ENCODE assay signal across 30 cellular contexts in the genomic region with DNA sequence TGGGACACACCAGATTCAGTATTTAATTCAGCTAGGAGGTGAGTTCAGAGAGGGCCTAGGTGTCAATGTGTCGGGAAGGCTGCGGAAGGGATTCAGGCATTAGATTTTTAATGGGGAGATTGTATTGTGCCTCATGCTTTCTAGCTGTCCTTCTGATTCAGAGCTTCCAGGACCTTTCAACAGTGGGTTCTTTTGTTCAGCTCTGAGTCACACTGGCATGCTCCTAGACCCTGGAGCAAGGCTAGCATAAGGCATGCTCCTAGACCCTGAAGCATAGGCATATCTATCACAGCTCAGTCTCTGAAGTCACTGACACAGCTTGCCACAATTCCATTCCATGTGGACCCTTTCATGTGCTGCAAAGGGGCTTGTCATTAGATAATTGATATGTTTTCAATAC.
A peak's percentile ranks its signal among the peaks of the same experiment; 100 is the strongest.
DNase-seq lines count a peak whose midpoint lies in the region; ATAC-seq lines count a peak whose summit lies in the region.
"Had no signal": no experiment of that assay in that cellular context is flagged by ENCODE, and none has a peak within 500 bp of the region (broad histone marks: within the 10 kb centered on the region; RNA-seq: fewer than 3 reads in every experiment).

No MANE protein-coding gene starts in this region.

- H2AK5ac ChIP-seq in trophoblast cell (ENCODE audit: low read length) (no peak overlapping the region), neuronal stem cell (ENCODE audit: low read depth, low read length) (no peak overlapping the region)

- H3K4me2 ChIP-seq in trophoblast cell (ENCODE audit: low read length), result no peak overlapping the region
- H3K4me2 ChIP-seq in neuronal stem cell (ENCODE audit: insufficient read depth, low read length, poor library complexity, severe bottlenecking), result no peak overlapping the region
- H3K4me2 ChIP-seq: hepatocyte had no signal

- no peak overlapping the region for H3K4ac ChIP-seq in trophoblast cell (ENCODE audit: low read depth, low read length)
- H3K4ac ChIP-seq in neuronal stem cell (ENCODE audit: low read length), result no peak overlapping the region

- H2BK120ac ChIP-seq in trophoblast cell (ENCODE audit: insufficient read depth, low read length, poor library complexity) (no peak overlapping the region), neuronal stem cell (ENCODE audit: low read depth, low read length) (no peak overlapping the region)

- H3K4me3 ChIP-seq in ectodermal cell (ENCODE audit: insufficient read depth, low read depth, low read length) (no peak overlapping the region), trophoblast cell (ENCODE audit: low read depth, low read length) (no peak overlapping the region), neuronal stem cell (ENCODE audit: low read length in 2 of 2) (no peak overlapping the region)
- H3K4me3 ChIP-seq: hepatocyte, mucosa of descending colon, sigmoid colon, stomach, transverse colon had no signal

- no peak overlapping the region for H4K8ac ChIP-seq in trophoblast cell (ENCODE audit: low read depth, low read length)
- no peak overlapping the region for H4K8ac ChIP-seq in neuronal stem cell (ENCODE audit: low read depth, low read length)

- 85 to 89% methylated on average over 2 of the region's 2 CpGs for WGBS in ectodermal cell, 2 experiments
- WGBS in trophoblast cell (ENCODE audit: extremely low coverage, insufficient coverage, insufficient read length), result no CpG with 5 or more reads among the region's 2 CpGs
- no CpG with 5 or more reads among the region's 2 CpGs for WGBS in neuronal stem cell (ENCODE audit: extremely low coverage in 2 of 2, insufficient read length in 2 of 2, insufficient replicate concordance in 1 of 2), 2 donors

- no peak overlapping the region for H2BK12ac ChIP-seq in trophoblast cell (ENCODE audit: low read length)
- no peak overlapping the region for H2BK12ac ChIP-seq in neuronal stem cell (ENCODE audit: low read length)

- no peaks in the 10 kb centered on the region for H3K79me2 ChIP-seq in trophoblast cell (ENCODE audit: control insufficient read depth, insufficient read depth, low read length, poor library complexity)
- H3K79me2 ChIP-seq: hepatocyte had no signal

- H4K91ac ChIP-seq in trophoblast cell (ENCODE audit: low read depth, low read length), result no peak overlapping the region
- no peak overlapping the region for H4K91ac ChIP-seq in neuronal stem cell (ENCODE audit: low read depth, low read length, poor library complexity)

- H3K79me1 ChIP-seq in trophoblast cell (ENCODE audit: low read length), result no peaks in the 10 kb centered on the region
- H3K79me1 ChIP-seq in neuronal stem cell (ENCODE audit: low read depth, low read length), result no peaks in the 10 kb centered on the region

- H3K23ac ChIP-seq in trophoblast cell (ENCODE audit: low read length), result no peak overlapping the region
- no peak overlapping the region for H3K23ac ChIP-seq in neuronal stem cell (ENCODE audit: low read depth, low read length, poor library complexity)

- H3K9ac ChIP-seq in trophoblast cell (ENCODE audit: low read length), result no peak overlapping the region
- H3K9ac ChIP-seq in neuronal stem cell (ENCODE audit: low read depth, low read length, poor library complexity), result no peak overlapping the region

- H3K9me3 ChIP-seq in ectodermal cell (ENCODE audit: control insufficient read depth, low read length) (no peaks in the 10 kb centered on the region), trophoblast cell (ENCODE audit: insufficient read depth, low read depth, low read length) (no peaks in the 10 kb centered on the region), neuronal stem cell (replicated peaks in 1 of 2; ENCODE audit: control insufficient read depth in 2 of 2, insufficient read depth in 1 of 2, low read depth in 1 of 2, low read length in 2 of 2) (no peaks in the 10 kb centered on the region)
- H3K9me3 ChIP-seq: mucosa of descending colon, stomach, transverse colon had no signal

- ATAC-seq in GM18867 (IDR thresholded peaks at IDR 0.05; ENCODE audit: unreplicated experiment) (no peak), GM21717 (IDR thresholded peaks at IDR 0.05; ENCODE audit: unreplicated experiment) (no peak)
- ATAC-seq: activated T-helper 17 cell treated with anti-CD3 and anti-CD28 coated beads, Interleukin-2, amount 50 U/mL, for 72 hours; left ventricle myocardium superior; mucosa of descending colon; SK-N-SH treated with all-trans-retinoic acid at 6 μM for 48 hours had no signal

- H2BK5ac ChIP-seq in trophoblast cell (ENCODE audit: low read depth, low read length, poor library complexity) (no peak overlapping the region), neuronal stem cell (ENCODE audit: low read length) (no peak overlapping the region)

- no peak overlapping the region for H3K14ac ChIP-seq in trophoblast cell (ENCODE audit: low read length)
- H3K14ac ChIP-seq in neuronal stem cell (ENCODE audit: low read length), result no peak overlapping the region

- H3K18ac ChIP-seq in trophoblast cell (ENCODE audit: low read length) (no peak overlapping the region), neuronal stem cell (ENCODE audit: low read length) (no peak overlapping the region)

- H3K4me1 ChIP-seq in ectodermal cell (ENCODE audit: control insufficient read depth, insufficient read depth, low read length) (no peaks in the 10 kb centered on the region), trophoblast cell (ENCODE audit: control insufficient read depth in 1 of 2, insufficient read depth in 2 of 2, low read length in 2 of 2) (no peaks in the 10 kb centered on the region), neuronal stem cell (ENCODE audit: control insufficient read depth in 2 of 2, insufficient read depth in 1 of 2, low read depth in 1 of 2, low read length in 2 of 2) (peaks cover 0 to 3% of the 10 kb centered on the region in 2 donors)
- H3K4me1 ChIP-seq: sigmoid colon, stomach, transverse colon had no signal

- no peaks in the 10 kb centered on the region for H3K27me3 ChIP-seq in ectodermal cell (ENCODE audit: control insufficient read depth, insufficient read depth, low read length, poor library complexity, severe bottlenecking)
- H3K27me3 ChIP-seq in trophoblast cell (ENCODE audit: insufficient read depth, low read length), result no peaks in the 10 kb centered on the region
- H3K27me3 ChIP-seq in neuronal stem cell (ENCODE audit: control insufficient read depth in 3 of 3, insufficient read depth in 3 of 3, low read depth in 1 of 3, low read length in 3 of 3), result no peaks in the 10 kb centered on the region
- H3K27me3 ChIP-seq: hepatocyte, sigmoid colon, stomach, transverse colon had no signal

- no peak overlapping the region for H2BK15ac ChIP-seq in neuronal stem cell (ENCODE audit: low read length)

- H3K27ac ChIP-seq in ectodermal cell (ENCODE audit: insufficient read depth, low read depth, low read length, poor library complexity, severe bottlenecking) (peak overlapping the region; percentile 12), trophoblast cell (ENCODE audit: low read depth, low read length) (no peak overlapping the region), neuronal stem cell (replicated peaks; ENCODE audit: low read length) (no peak overlapping the region)
- H3K27ac ChIP-seq: hepatocyte, sigmoid colon, stomach, transverse colon had no signal

- H2AFZ ChIP-seq in trophoblast cell (ENCODE audit: insufficient read depth, low read length, poor library complexity), result no peak overlapping the region
- no peak overlapping the region for H2AFZ ChIP-seq in neuronal stem cell (ENCODE audit: low read length)
- H2AFZ ChIP-seq: hepatocyte had no signal

- H4K12ac ChIP-seq in trophoblast cell (ENCODE audit: low read depth, low read length), result no peak overlapping the region

- DNase-seq in Ammon's horn (ENCODE audit: low spot score), result peak; percentile 48
- DNase-seq in RPMI7951 (ENCODE audit: low read depth), result peak; percentile 40
- DNase-seq in midbrain (lab: John Stamatoyannopoulos, UW), result peak; percentile 20
- DNase-seq in trophoblast cell, result no peak
- no peak for DNase-seq in neuronal stem cell (ENCODE audit: low spot score)
- DNase-seq: activated CD4-positive, alpha-beta T cell treated with anti-CD3 and anti-CD28 coated beads, Interleukin-2, amount 50 U/mL, for 4 hours; activated CD8-positive, alpha-beta memory T cell treated with anti-CD3 and anti-CD28 coated beads, Interleukin-2, amount 50 U/mL, for 4 hours; AML-193; CD8-positive, alpha-beta memory T cell; cerebellar nuclear complex; DMS153; erythroblast; GDM1; GOT3; KG1; left ventricle myocardium superior; mucosa of descending colon; NCI-H1436 treated with DMSO at 0.1 percent for 48 hours; NCI-H2171; NCI-H526 treated with DMSO at 0.1 percent for 48 hours; sigmoid colon; stimulated activated CD8-positive, alpha-beta memory T cell treated with anti-CD3 and anti-CD28 coated beads, Interleukin-4, amount 100 ng/mL, for 48 hours; stomach; transverse colon had no signal

- H3K36me3 ChIP-seq in ectodermal cell (ENCODE audit: control insufficient read depth, insufficient read depth, low read length), result no peaks in the 10 kb centered on the region
- no peaks in the 10 kb centered on the region for H3K36me3 ChIP-seq in trophoblast cell (ENCODE audit: control insufficient read depth in 1 of 2, insufficient read depth in 2 of 2, low read length in 2 of 2)
- no peaks in the 10 kb centered on the region for H3K36me3 ChIP-seq in neuronal stem cell (replicated peaks in 1 of 2; ENCODE audit: control insufficient read depth in 2 of 2, insufficient read depth in 2 of 2, low read length in 2 of 2)
- H3K36me3 ChIP-seq: sigmoid colon, stomach, transverse colon had no signal

Comparison
In these comparisons a context has a peak if more than half of its experiments do, and no peak if none do; other contexts are left out.
1. DNase-seq: peak in Ammon's horn (single experiment), RPMI7951 (single experiment) and midbrain (single experiment); none in trophoblast cell (0 of 2) and neuronal stem cell (single experiment).